In genomic region chr17:7914771-7915610, GRCh38 we compare ENCODE assay signal across 8 cellular contexts. TPM values are rescaled to one million over a fixed set of nuclear protein-coding genes. Genes with fewer than 3 reads are reported as not detected.
A peak's percentile ranks its signal among the peaks of the same experiment; 100 is the strongest.
DNase-seq lines count a peak whose midpoint lies in the region; ATAC-seq and TF ChIP-seq lines count a peak whose summit lies in the region.

No MANE protein-coding gene starts in this region.

- in situ Hi-C loops in GM23248 (cut with MboI), result no loop called here

- peaks cover 0 to 26% (median 19%) of the 10 kb centered on the region in 11 experiments; a peak in 12 of 22 replicates for H4K20me1 ChIP-seq in BLaER1 treated with 17β-estradiol and CSF1 and Interleukin-3, amounts not matched to agents 10 nM and 100 nM
- H4K20me1 ChIP-seq in GM23248 (ENCODE audit: insufficient read depth), result no peaks in the 10 kb centered on the region
- H4K20me1 ChIP-seq in neural progenitor cell (ENCODE audit: low read depth), result peaks cover 3% of the 10 kb centered on the region

- peaks cover 2% of the 10 kb centered on the region for H3K36me3 Mint-ChIP-seq in neural progenitor cell

- no peak for ATAC-seq in HG03108 (IDR thresholded peaks at IDR 0.05; ENCODE audit: unreplicated experiment)
- ATAC-seq in HG02870 (IDR thresholded peaks at IDR 0.05; ENCODE audit: unreplicated experiment), result no peak
- ATAC-seq in HG02852 (IDR thresholded peaks at IDR 0.05; ENCODE audit: unreplicated experiment), result no peak

- H3K9me3 Mint-ChIP-seq in neural progenitor cell, result no peaks in the 10 kb centered on the region

- peaks cover 0 to 6% (median 0%) of the 10 kb centered on the region in 11 experiments; a peak in 4 of 22 replicates for H3K9me3 ChIP-seq in BLaER1 treated with 17β-estradiol and CSF1 and Interleukin-3, amounts not matched to agents 10 nM and 100 nM (replicated peaks in 1 of 11)
- H3K9me3 ChIP-seq in GM23248 (ENCODE audit: low read depth), result no peaks in the 10 kb centered on the region
- no peaks in the 10 kb centered on the region for H3K9me3 ChIP-seq in SJCRH30 (replicated peaks)
- no peaks in the 10 kb centered on the region for H3K9me3 ChIP-seq in neural progenitor cell (ENCODE audit: low read depth)

- H3K79me2 ChIP-seq in GM23248 (ENCODE audit: insufficient read depth) (peaks cover 8% of the 10 kb centered on the region), neural progenitor cell (ENCODE audit: low read depth) (no peaks in the 10 kb centered on the region)

- peaks cover 24 to 39% (median 31%) of the 10 kb centered on the region in 11 experiments for H3K36me3 ChIP-seq in BLaER1 treated with 17β-estradiol and CSF1 and Interleukin-3, amounts not matched to agents 10 nM and 100 nM
- H3K36me3 ChIP-seq in GM23248 (ENCODE audit: low read depth) (no peaks in the 10 kb centered on the region), SJCRH30 (peaks cover 24% of the 10 kb centered on the region), neural progenitor cell (no peaks in the 10 kb centered on the region)

- peak overlapping the region; percentile 58 to 72 (median 64) for H3K4me3 ChIP-seq in BLaER1 treated with 17β-estradiol and CSF1 and Interleukin-3, amounts not matched to agents 10 nM and 100 nM
- H3K4me3 ChIP-seq in GM23248 (peak overlapping the region; percentile 72), SJCRH30 (peak overlapping the region; percentile 57), epithelial cell of proximal tubule (ENCODE audit: low read depth, low read length) (peak overlapping the region; percentile 65), neural progenitor cell (peak overlapping the region; percentile 45)

- WGBS in GM23248 (ENCODE audit: low coverage in 1 of 2, low lambda C conversion rate in 2 of 2, missing lambda C conversion rate in 2 of 2), 2 experiments, result 11 to 13% methylated on average over 20 of the region's 20 CpGs

- peaks cover 19% of the 10 kb centered on the region for H3K4me1 Mint-ChIP-seq in neural progenitor cell

- H3K27ac ChIP-seq in BLaER1 treated with 17β-estradiol and CSF1 and Interleukin-3, amounts not matched to agents 10 nM and 100 nM, result peak overlapping the region; percentile 55 to 85 (median 80); a peak in 21 of 22 replicates
- H3K27ac ChIP-seq in GM23248, result peak overlapping the region; percentile 76
- peak overlapping the region; percentile 90; the same call in 1 of the 2 replicates for H3K27ac ChIP-seq in SJCRH30
- H3K27ac ChIP-seq in neural progenitor cell, result no peak overlapping the region

- TF ChIP-seq CTCF in epithelial cell of proximal tubule (conservative IDR thresholded peaks at IDR 0.05; ENCODE audit: low read depth, low read length) (no peak), neural progenitor cell (IDR thresholded peaks at IDR 0.05) (no peak)

- peak overlapping the region; percentile 85 to 99 (median 93) for H3K4me2 ChIP-seq in BLaER1 treated with 17β-estradiol and CSF1 and Interleukin-3, amounts not matched to agents 10 nM and 100 nM
- H3K4me2 ChIP-seq in GM23248 (ENCODE audit: unreplicated experiment) (peak overlapping the region; percentile 80), neural progenitor cell (peak overlapping the region; percentile 75)

- H3K9me2 ChIP-seq in GM23248 (ENCODE audit: insufficient read depth), result no peaks in the 10 kb centered on the region

- peaks cover 49 to 66% (median 54%) of the 10 kb centered on the region in 10 experiments for H3K4me1 ChIP-seq in BLaER1 treated with 17β-estradiol and CSF1 and Interleukin-3, amounts not matched to agents 10 nM and 100 nM
- H3K4me1 ChIP-seq in GM23248 (ENCODE audit: insufficient read depth) (peaks cover 16% of the 10 kb centered on the region), SJCRH30 (no peaks in the 10 kb centered on the region; the same call in 1 of the 2 replicates), neural progenitor cell (peaks cover 4% of the 10 kb centered on the region)

- H2AFZ ChIP-seq in GM23248, result peak overlapping the region; percentile 66
- H2AFZ ChIP-seq in neural progenitor cell (replicated peaks), result peak overlapping the region; percentile 79

- no peaks in the 10 kb centered on the region for H3K27me3 ChIP-seq in BLaER1 treated with 17β-estradiol and CSF1 and Interleukin-3, amounts not matched to agents 10 nM and 100 nM
- H3K27me3 ChIP-seq in GM23248 (replicated peaks; ENCODE audit: insufficient read depth), result no peaks in the 10 kb centered on the region
- no peaks in the 10 kb centered on the region for H3K27me3 ChIP-seq in SJCRH30
- peaks cover 54% of the 10 kb centered on the region for H3K27me3 ChIP-seq in neural progenitor cell

- peak; percentile 67 for DNase-seq in GM23248
- peak in 1 of 2 experiments; percentile 13 for DNase-seq in SJCRH30
- no peak for DNase-seq in epithelial cell of proximal tubule (ENCODE audit: low read depth)
- DNase-seq in neural progenitor cell (ENCODE audit: low spot score), result no peak

- peaks cover 40% of the 10 kb centered on the region for H3F3A ChIP-seq in GM23248 (ENCODE audit: insufficient read depth)
- H3F3A ChIP-seq in neural progenitor cell (ENCODE audit: low read depth), result peaks cover 22% of the 10 kb centered on the region

- H3K9ac ChIP-seq in BLaER1 treated with 17β-estradiol and CSF1 and Interleukin-3, amounts not matched to agents 10 nM and 100 nM, result peak overlapping the region; percentile 61 to 80 (median 75)
- H3K9ac ChIP-seq in GM23248 (peak overlapping the region; percentile 73), neural progenitor cell (no peak overlapping the region)

- H3K27me3 Mint-ChIP-seq in neural progenitor cell (ENCODE audit: insufficient read depth, low read depth), result peaks cover 11% of the 10 kb centered on the region

- peak overlapping the region; percentile 88 for H3K4me3 Mint-ChIP-seq in neural progenitor cell

- peak overlapping the region; percentile 76 for H3K27ac Mint-ChIP-seq in neural progenitor cell

RNA-seq across cellular contexts. Expression of gene RNF227, which starts 1.1 kb away (rescaled TPM):
- total RNA-seq in GM23248 (2014; rRNA removed; shearing (Covaris generic)), result 4.3 and 15.3 TPM in 2 replicates
- 3.1 and 4.3 TPM in 2 replicates for polyA plus RNA-seq in GM23248 (2016; fragmentation: Nextera tagmentation; extraction: Ambion mirVana)
- total RNA-seq in SJCRH30 (2014; rRNA removed; shearing (Covaris generic)), result 6.6 and 7.1 TPM in 2 replicates
- total RNA-seq in epithelial cell of proximal tubule, result 0.35 and 0.65 TPM in 2 replicates
- 4.0 and 4.8 TPM in 2 replicates for total RNA-seq in neural progenitor cell (ENCODE audit: low replicate concordance)

RNA-seq across cellular contexts. Expression of gene KCNAB3, which starts 14.7 kb away (rescaled TPM):
- total RNA-seq in GM23248 (2014; rRNA removed; shearing (Covaris generic)), result 0.22 TPM in 1 of 2 replicates, not detected in the other
- polyA plus RNA-seq in GM23248 (2016; fragmentation: Nextera tagmentation; extraction: Ambion mirVana), result 0.08 and 0.24 TPM in 2 replicates
- 0.61 and 0.73 TPM in 2 replicates for total RNA-seq in SJCRH30 (2014; rRNA removed; shearing (Covaris generic))
- total RNA-seq in epithelial cell of proximal tubule, result 0.06 and 1.2 TPM in 2 replicates
- 1.0 and 2.7 TPM in 2 replicates for total RNA-seq in neural progenitor cell (ENCODE audit: low replicate concordance)

RNA-seq across cellular contexts. Expression of gene TRAPPC1, which starts 16.8 kb away (rescaled TPM):
- 35.8 and 37.8 TPM in 2 replicates for total RNA-seq in GM23248 (2014; rRNA removed; shearing (Covaris generic))
- polyA plus RNA-seq in GM23248 (2016; fragmentation: Nextera tagmentation; extraction: Ambion mirVana), result 321 and 343 TPM in 2 replicates
- 36.5 and 38.8 TPM in 2 replicates for total RNA-seq in SJCRH30 (2014; rRNA removed; shearing (Covaris generic))
- total RNA-seq in epithelial cell of proximal tubule, result 76.1 and 95.3 TPM in 2 replicates
- 9.8 and 30.9 TPM in 2 replicates for total RNA-seq in neural progenitor cell (ENCODE audit: low replicate concordance)

RNA-seq across cellular contexts. Expression of gene CNTROB, which starts 17.0 kb away (rescaled TPM):
- total RNA-seq in GM23248 (2014; rRNA removed; shearing (Covaris generic)), result 17.9 and 27.2 TPM in 2 replicates
- 19.4 and 21.2 TPM in 2 replicates for polyA plus RNA-seq in GM23248 (2016; fragmentation: Nextera tagmentation; extraction: Ambion mirVana)
- 27.5 and 29.8 TPM in 2 replicates for total RNA-seq in SJCRH30 (2014; rRNA removed; shearing (Covaris generic))
- total RNA-seq in epithelial cell of proximal tubule, result 26.8 and 44.9 TPM in 2 replicates
- 21.2 and 48.8 TPM in 2 replicates for total RNA-seq in neural progenitor cell (ENCODE audit: low replicate concordance)

RNA-seq across cellular contexts. Expression of gene CHD3, which starts 26.4 kb away (rescaled TPM):
- 56.5 and 73.6 TPM in 2 replicates for total RNA-seq in GM23248 (2014; rRNA removed; shearing (Covaris generic))
- polyA plus RNA-seq in GM23248 (2016; fragmentation: Nextera tagmentation; extraction: Ambion mirVana), result 14.0 and 16.0 TPM in 2 replicates
- 101 and 109 TPM in 2 replicates for total RNA-seq in SJCRH30 (2014; rRNA removed; shearing (Covaris generic))
- total RNA-seq in epithelial cell of proximal tubule (30.3 and 40.7 TPM in 2 replicates), neural progenitor cell (ENCODE audit: low replicate concordance) (12.8 and 28.0 TPM in 2 replicates)
